ENCODE assay signal across 8 cellular contexts in the genomic region with DNA sequence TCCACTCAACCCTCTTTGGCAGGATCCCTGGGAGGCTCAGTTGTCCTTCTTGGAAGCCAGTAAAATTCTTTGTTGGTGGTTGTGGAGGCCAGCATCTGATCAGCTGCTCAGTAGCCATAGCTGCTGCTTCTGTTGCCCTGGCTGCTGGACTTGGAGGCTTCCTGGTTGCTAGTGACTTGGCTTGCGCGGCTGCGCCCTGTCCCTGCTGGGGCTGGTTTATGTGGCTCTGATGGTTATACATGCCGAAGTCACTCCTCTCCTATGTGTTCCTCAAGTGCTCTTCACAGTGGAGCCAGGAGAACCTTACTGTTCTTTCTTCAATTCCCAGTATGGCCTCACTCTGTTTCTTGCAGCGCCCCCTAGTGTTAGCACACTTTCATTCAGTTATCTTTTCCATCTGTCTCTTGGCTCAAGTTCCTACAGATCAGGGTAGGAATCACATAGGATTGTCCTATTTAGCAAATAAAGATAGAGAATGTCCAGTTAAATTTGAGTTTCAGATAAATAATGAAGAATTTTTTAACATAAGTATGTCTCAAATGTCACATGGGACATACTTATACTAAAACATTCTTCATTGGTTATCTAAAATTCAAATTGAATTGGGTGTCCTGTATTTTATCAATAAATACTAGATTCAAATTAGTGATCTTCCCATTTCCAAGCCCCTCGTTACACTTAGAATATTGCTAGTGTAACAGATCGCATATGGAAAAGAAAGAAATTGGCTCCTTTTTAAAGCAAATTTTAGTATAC.
DNase-seq lines count a peak whose midpoint lies in the region; ATAC-seq, FAIRE-seq and TF ChIP-seq lines count a peak whose summit lies in the region.

No MANE protein-coding gene starts in this region.

- H3K36me3 ChIP-seq in astrocyte (ENCODE audit: insufficient read depth, low read length) = no peaks in the 10 kb centered on the region

- no peaks in the 10 kb centered on the region for H3K27me3 ChIP-seq in astrocyte (ENCODE audit: insufficient read depth, low read length)

- H3K27me3 Mint-ChIP-seq in astrocyte (ENCODE audit: low read depth, unreplicated experiment) = no peaks in the 10 kb centered on the region

- no peak overlapping the region for H3K4me3 Mint-ChIP-seq in astrocyte (ENCODE audit: unreplicated experiment)

- H3K36me3 Mint-ChIP-seq in astrocyte (ENCODE audit: low read depth, unreplicated experiment) = no peaks in the 10 kb centered on the region

- H3K79me2 ChIP-seq in astrocyte (ENCODE audit: insufficient read depth, low read length) = no peaks in the 10 kb centered on the region

- no peak overlapping the region for H3K4me2 ChIP-seq in astrocyte (ENCODE audit: low read length)

- no peaks in the 10 kb centered on the region for H4K20me1 ChIP-seq in astrocyte (ENCODE audit: insufficient read depth, low read length)

- H3K9ac ChIP-seq in astrocyte (ENCODE audit: low read length) = no peak overlapping the region

- ATAC-seq in HG03354 (IDR thresholded peaks at IDR 0.05; ENCODE audit: poor library complexity, severe bottlenecking, unreplicated experiment) (peak; percentile 72), GM21825 (IDR thresholded peaks at IDR 0.05; ENCODE audit: unreplicated experiment) (no peak)

- H2AFZ ChIP-seq in astrocyte (ENCODE audit: low read depth, low read length) = no peak overlapping the region

- H3K27ac ChIP-seq in astrocyte (ENCODE audit: low read depth, low read length) = no peak overlapping the region

- H3K27ac Mint-ChIP-seq in astrocyte (ENCODE audit: unreplicated experiment) = no peak overlapping the region

- DNase-seq in 8988T (peak; percentile 16), GM12865 (ENCODE audit: low read depth) (peak; percentile 49), OCI-M1 (lab: John Stamatoyannopoulos, UW) (peak; percentile 65), astrocyte (ENCODE audit: low read depth) (no peak), inferior parietal cortex (ENCODE audit: extremely low spot score) (peak; percentile 54)
- peak; percentile 10 to 17 for DNase-seq in stimulated activated CD8-positive, alpha-beta memory T cell treated with anti-CD3 and anti-CD28 coated beads, Interleukin-2, amount 100 ng/mL, for 48 hours (ENCODE audit: low read depth in 2 of 2)

- H3K9me3 ChIP-seq in astrocyte (ENCODE audit: insufficient read depth, low read depth, low read length) = no peaks in the 10 kb centered on the region

- FAIRE-seq in astrocyte (lab: Jason Lieb, UNC) = no peak

- H3K9me3 Mint-ChIP-seq in astrocyte (ENCODE audit: unreplicated experiment) = peaks cover 3% of the 10 kb centered on the region

- TF ChIP-seq CTCF in GM12865 (IDR thresholded peaks at IDR 0.05; ENCODE audit: insufficient read depth, low read depth, low read length, missing control alignments) (peak; percentile 68), astrocyte (IDR thresholded peaks at IDR 0.05; ENCODE audit: insufficient read depth, low read depth, low read length) (peak; percentile 40)

- H3K4me1 ChIP-seq in astrocyte (ENCODE audit: insufficient read depth, low read length) = no peaks in the 10 kb centered on the region

- peaks cover 9% of the 10 kb centered on the region for H3K4me1 Mint-ChIP-seq in astrocyte (ENCODE audit: low read depth, unreplicated experiment)

- no peak overlapping the region for H3K4me3 ChIP-seq in GM12865 (ENCODE audit: low read depth, low read length)
- no peak overlapping the region for H3K4me3 ChIP-seq in astrocyte (ENCODE audit: insufficient read depth, low read depth, low read length)
